ENCODE assay signal across 11 cellular contexts in the genomic region with DNA sequence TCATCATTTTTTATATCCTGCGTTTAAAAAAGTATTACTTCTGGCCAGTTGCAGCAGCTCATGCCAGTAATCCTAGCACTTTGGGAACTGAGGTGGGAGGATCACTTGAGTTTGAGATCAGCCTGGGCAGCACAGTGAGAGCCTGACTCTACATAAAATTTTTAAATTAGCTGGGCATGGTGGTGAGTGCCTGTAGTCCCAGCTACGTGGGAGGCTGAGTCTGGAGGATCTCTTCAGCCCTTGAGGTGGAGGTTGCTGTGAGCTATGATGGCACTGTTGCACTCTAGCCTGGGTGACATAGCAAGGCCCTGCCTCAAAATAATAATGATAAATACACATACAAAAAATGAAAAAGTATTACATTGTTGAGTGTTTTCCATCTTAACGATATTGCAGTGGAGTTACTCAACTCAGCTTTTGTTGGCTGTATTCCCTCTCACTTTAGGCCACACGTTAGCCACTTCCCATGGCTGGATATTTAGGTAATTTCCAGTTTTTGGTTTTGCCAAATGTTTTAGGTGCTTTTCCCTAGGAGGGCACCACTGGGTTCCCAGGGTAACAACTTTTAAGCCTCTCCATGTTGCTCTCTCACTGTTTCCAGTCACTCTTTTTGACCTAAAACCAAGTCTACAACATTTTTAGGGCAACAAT. TPM values are rescaled to one million over a fixed set of nuclear protein-coding genes. Genes with fewer than 3 reads are reported as not detected.
DNase-seq lines count a peak whose midpoint lies in the region; ATAC-seq, FAIRE-seq and TF ChIP-seq lines count a peak whose summit lies in the region.
"Had no signal": no experiment of that assay in that cellular context is flagged by ENCODE, and none has a peak within 500 bp of the region (broad histone marks: within the 10 kb centered on the region; RNA-seq: fewer than 3 reads in every experiment).

No MANE protein-coding gene starts in this region.

- DNase-seq in GM23338 (ENCODE audit: low spot score) = no peak
- DNase-seq in astrocyte of the spinal cord (ENCODE audit: low read depth, low spot score) = peak; percentile 57
- DNase-seq in islet precursor cell = peak; percentile 57
- DNase-seq in activated CD8-positive, alpha-beta memory T cell treated with anti-CD3 and anti-CD28 coated beads, Interleukin-2, amount 10 ng/mL, durations not matched to agents 7 days and 5 days = no peak
- DNase-seq in D721Med (ENCODE audit: insufficient read length, low spot score) = no peak
- DNase-seq in GM13976 (ENCODE audit: low spot score) = no peak
- DNase-seq in effector CD4-positive, alpha-beta T cell = no peak
- DNase-seq: NCI-H2227 treated with DMSO at 0.1 percent for 48 hours had no signal

- H2AFZ ChIP-seq in GM23338 = no peak overlapping the region

- H3K36me3 ChIP-seq in GM23338 (ENCODE audit: insufficient read depth) (no peaks in the 10 kb centered on the region), skeletal muscle tissue (ENCODE audit: control insufficient read depth in 3 of 3, insufficient read depth in 3 of 3, low read length in 3 of 3) (no peaks in the 10 kb centered on the region)

- CTCF ChIA-PET in activated CD8-positive, alpha-beta memory T cell treated with anti-CD3 and anti-CD28 coated beads, Interleukin-2, amount 10 ng/mL, durations not matched to agents 7 days and 5 days (lab: Charles Lee) = interaction anchor here (1.4 kb wide), 1 partner anchor 135 kb away, joined by 3 read pairs; no protein-coding TSS in a partner anchor

- H3K27ac ChIP-seq in GM23338 (ENCODE audit: low read depth) (peak overlapping the region; percentile 57; the same call in 1 of the 2 replicates), skeletal muscle tissue (ENCODE audit: low read depth, low read length) (peak overlapping the region; percentile 56)

- H3K9me3 ChIP-seq in skeletal muscle tissue (ENCODE audit: control insufficient read depth in 3 of 3, low read length in 3 of 3) = no peaks in the 10 kb centered on the region

- FAIRE-seq in D721Med (lab: Jason Lieb, UNC) = no peak
- FAIRE-seq: HTR-8/SVneo had no signal

- peaks cover 15% of the 10 kb centered on the region for H3K27me3 Mint-ChIP-seq in GM23338 (ENCODE audit: insufficient read depth, low read depth, poor library complexity)
- H3K27me3 Mint-ChIP-seq in activated CD8-positive, alpha-beta memory T cell treated with anti-CD3 and anti-CD28 coated beads, Interleukin-2, amount 10 ng/mL, durations not matched to agents 7 days and 5 days = no peaks in the 10 kb centered on the region

- no peaks in the 10 kb centered on the region for H3K9me2 ChIP-seq in GM23338 (ENCODE audit: insufficient read depth)

- H3K27ac Mint-ChIP-seq in GM23338 = peak overlapping the region; percentile 94; the same call in 1 of the 2 replicates
- H3K27ac Mint-ChIP-seq in activated CD8-positive, alpha-beta memory T cell treated with anti-CD3 and anti-CD28 coated beads, Interleukin-2, amount 10 ng/mL, durations not matched to agents 7 days and 5 days = no peak overlapping the region
- H3K27ac Mint-ChIP-seq: T-helper 1 cell treated with Interleukin-12 subunit alpha and Interleukin-12 subunit beta and Interleukin-4 antibody, amounts not matched to agents 30 μg/mL and 1 μg/mL, for 36 hours had no signal

- peak overlapping the region; percentile 44; the same call in 1 of the 3 replicates for H3K4me3 Mint-ChIP-seq in GM23338
- H3K4me3 Mint-ChIP-seq in activated CD8-positive, alpha-beta memory T cell treated with anti-CD3 and anti-CD28 coated beads, Interleukin-2, amount 10 ng/mL, durations not matched to agents 7 days and 5 days = no peak overlapping the region
- H3K4me3 Mint-ChIP-seq: T-helper 1 cell treated with Interleukin-12 subunit alpha and Interleukin-12 subunit beta and Interleukin-4 antibody, amounts not matched to agents 30 μg/mL and 1 μg/mL, for 36 hours had no signal

- peaks cover 56% of the 10 kb centered on the region for H3K4me1 Mint-ChIP-seq in GM23338
- H3K4me1 Mint-ChIP-seq in activated CD8-positive, alpha-beta memory T cell treated with anti-CD3 and anti-CD28 coated beads, Interleukin-2, amount 10 ng/mL, durations not matched to agents 7 days and 5 days = peaks cover 5% of the 10 kb centered on the region

- H3K79me2 ChIP-seq in GM23338 (replicated peaks; ENCODE audit: insufficient read depth) = peaks cover 21% of the 10 kb centered on the region

- H3K4me3 ChIP-seq in GM23338 (no peak overlapping the region), astrocyte of the spinal cord (ENCODE audit: low read depth, low read length) (no peak overlapping the region), skeletal muscle tissue (ENCODE audit: low read length in 3 of 3) (no peak overlapping the region)

- H3K4me1 ChIP-seq in GM23338 (ENCODE audit: insufficient read depth) = peaks cover 32% of the 10 kb centered on the region
- peaks cover 23 to 37% (median 31%) of the 10 kb centered on the region in 3 donors for H3K4me1 ChIP-seq in skeletal muscle tissue (ENCODE audit: control insufficient read depth in 3 of 3, insufficient read depth in 3 of 3, low read length in 3 of 3)

- H3K27me3 ChIP-seq in GM23338 (ENCODE audit: insufficient read depth) = no peaks in the 10 kb centered on the region
- no peaks in the 10 kb centered on the region for H3K27me3 ChIP-seq in skeletal muscle tissue (ENCODE audit: control insufficient read depth in 3 of 3, insufficient read depth in 3 of 3, low read length in 3 of 3)

- TF ChIP-seq CTCF in GM23338 (conservative IDR thresholded peaks at IDR 0.05; ENCODE audit: low read depth in 2 of 2) = no peak
- TF ChIP-seq CTCF in astrocyte of the spinal cord (IDR thresholded peaks at IDR 0.05; ENCODE audit: low read depth, low read length) = no peak
- TF ChIP-seq CTCF in D721Med (IDR thresholded peaks at IDR 0.05; ENCODE audit: insufficient read depth, missing control alignments) = no peak
- no peak for TF ChIP-seq CTCF in GM13976 (IDR thresholded peaks at IDR 0.05; ENCODE audit: borderline replicate concordance, control extremely low read depth, extremely low read depth, insufficient read depth, missing control alignments)

- H3K9me3 Mint-ChIP-seq in GM23338 = no peaks in the 10 kb centered on the region
- H3K9me3 Mint-ChIP-seq in activated CD8-positive, alpha-beta memory T cell treated with anti-CD3 and anti-CD28 coated beads, Interleukin-2, amount 10 ng/mL, durations not matched to agents 7 days and 5 days (ENCODE audit: low read depth) = no peaks in the 10 kb centered on the region
- H3K9me3 Mint-ChIP-seq: T-helper 1 cell treated with Interleukin-12 subunit alpha and Interleukin-12 subunit beta and Interleukin-4 antibody, amounts not matched to agents 30 μg/mL and 1 μg/mL, for 36 hours had no signal

- H3K9ac ChIP-seq in skeletal muscle tissue (ENCODE audit: low read depth in 1 of 3, low read length in 3 of 3) = no peak overlapping the region

- H4K20me1 ChIP-seq in GM23338 (replicated peaks; ENCODE audit: insufficient read depth) = no peaks in the 10 kb centered on the region

- no peak for ATAC-seq in GM23338
- no peak for ATAC-seq in activated CD8-positive, alpha-beta memory T cell treated with anti-CD3 and anti-CD28 coated beads, Interleukin-2, amount 10 ng/mL, durations not matched to agents 7 days and 5 days

- in situ Hi-C loops in astrocyte of the spinal cord (cut with HindIII; ENCODE audit: low sequenced_read_pairs) = no loop called here
- in situ Hi-C loops in GM13976 (cut with MboI; ENCODE audit: low sequenced_read_pairs, unreplicated experiment) = loop anchor here (10.0 kb wide), 1 partner anchor 56 kb away; no protein-coding TSS in a partner anchor

- H3K4me2 ChIP-seq in GM23338 = no peak overlapping the region

- H3K36me3 Mint-ChIP-seq in GM23338 (ENCODE audit: low read depth) = 0 out of 3 replicates have a peak, but pooled peaks cover 2% of the 10 kb centered on the region
- H3K36me3 Mint-ChIP-seq in activated CD8-positive, alpha-beta memory T cell treated with anti-CD3 and anti-CD28 coated beads, Interleukin-2, amount 10 ng/mL, durations not matched to agents 7 days and 5 days = no peaks in the 10 kb centered on the region

- H3F3A ChIP-seq in GM23338 (replicated peaks; ENCODE audit: low read depth) = peaks cover 4% of the 10 kb centered on the region; the same call in 1 of the 2 replicates

TF ChIP-seq in GM23338, 12 proteins besides CTCF, POLR2A, EP300 and RAD21 (continues in another document):
- TF ChIP-seq CREB1 (CRISPR knock-in tag; IDR thresholded peaks at IDR 0.05; ENCODE audit: low read depth) = no peak
- no peak for TF ChIP-seq EZH2 (IDR thresholded peaks at IDR 0.05; ENCODE audit: low read depth, unreplicated experiment)
- TF ChIP-seq ZNF331 (CRISPR knock-in tag; IDR thresholded peaks at IDR 0.05; ENCODE audit: low read depth) = no peak
- TF ChIP-seq NANOG (IDR thresholded peaks at IDR 0.05; ENCODE audit: borderline replicate concordance) = no peak
- TF ChIP-seq STAT1 (IDR thresholded peaks at IDR 0.05; ENCODE audit: unreplicated experiment) = no peak
- TF ChIP-seq, protein P1, sequence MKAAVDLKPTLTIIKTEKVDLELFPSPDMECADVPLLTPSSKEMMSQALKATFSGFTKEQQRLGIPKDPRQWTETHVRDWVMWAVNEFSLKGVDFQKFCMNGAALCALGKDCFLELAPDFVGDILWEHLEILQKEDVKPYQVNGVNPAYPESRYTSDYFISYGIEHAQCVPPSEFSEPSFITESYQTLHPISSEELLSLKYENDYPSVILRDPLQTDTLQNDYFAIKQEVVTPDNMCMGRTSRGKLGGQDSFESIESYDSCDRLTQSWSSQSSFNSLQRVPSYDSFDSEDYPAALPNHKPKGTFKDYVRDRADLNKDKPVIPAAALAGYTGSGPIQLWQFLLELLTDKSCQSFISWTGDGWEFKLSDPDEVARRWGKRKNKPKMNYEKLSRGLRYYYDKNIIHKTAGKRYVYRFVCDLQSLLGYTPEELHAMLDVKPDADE (IDR thresholded peaks at IDR 0.05) = no peak
- no peak for TF ChIP-seq ZNF114 (CRISPR knock-in tag; IDR thresholded peaks at IDR 0.05)

RNA-seq across cellular contexts. Expression of a gene that starts 20.6 kb away (rescaled TPM):
- total RNA-seq in GM23338 (2014; rRNA removed; shearing (Covaris generic)) = 8.4 and 14.0 TPM in 2 replicates
- polyA plus RNA-seq in GM23338 (2016; fragmentation: Nextera tagmentation; extraction: Ambion mirVana) = 1.5 and 1.7 TPM in 2 replicates
- total RNA-seq in skeletal muscle tissue = 3.1 TPM
- 1 to 10 TPM in 1 of 2 experiments, under 1 TPM in 1; 0.23 to 1.1 TPM for total RNA-seq in activated CD8-positive, alpha-beta memory T cell treated with anti-CD3 and anti-CD28 coated beads, Interleukin-2, amount 10 ng/mL, durations not matched to agents 7 days and 5 days

Comparison
In these comparisons a context has a peak if more than half of its experiments do, and no peak if none do; other contexts are left out.
1. DNase-seq: peak in astrocyte of the spinal cord (single experiment) and islet precursor cell (single experiment); none in GM23338 (single experiment), activated CD8-positive, alpha-beta memory T cell treated with anti-CD3 and anti-CD28 coated beads, Interleukin-2, amount 10 ng/mL, durations not matched to agents 7 days and 5 days (single experiment), D721Med (single experiment), GM13976 (single experiment) and effector CD4-positive, alpha-beta T cell (single experiment).